In the genomic region with DNA sequence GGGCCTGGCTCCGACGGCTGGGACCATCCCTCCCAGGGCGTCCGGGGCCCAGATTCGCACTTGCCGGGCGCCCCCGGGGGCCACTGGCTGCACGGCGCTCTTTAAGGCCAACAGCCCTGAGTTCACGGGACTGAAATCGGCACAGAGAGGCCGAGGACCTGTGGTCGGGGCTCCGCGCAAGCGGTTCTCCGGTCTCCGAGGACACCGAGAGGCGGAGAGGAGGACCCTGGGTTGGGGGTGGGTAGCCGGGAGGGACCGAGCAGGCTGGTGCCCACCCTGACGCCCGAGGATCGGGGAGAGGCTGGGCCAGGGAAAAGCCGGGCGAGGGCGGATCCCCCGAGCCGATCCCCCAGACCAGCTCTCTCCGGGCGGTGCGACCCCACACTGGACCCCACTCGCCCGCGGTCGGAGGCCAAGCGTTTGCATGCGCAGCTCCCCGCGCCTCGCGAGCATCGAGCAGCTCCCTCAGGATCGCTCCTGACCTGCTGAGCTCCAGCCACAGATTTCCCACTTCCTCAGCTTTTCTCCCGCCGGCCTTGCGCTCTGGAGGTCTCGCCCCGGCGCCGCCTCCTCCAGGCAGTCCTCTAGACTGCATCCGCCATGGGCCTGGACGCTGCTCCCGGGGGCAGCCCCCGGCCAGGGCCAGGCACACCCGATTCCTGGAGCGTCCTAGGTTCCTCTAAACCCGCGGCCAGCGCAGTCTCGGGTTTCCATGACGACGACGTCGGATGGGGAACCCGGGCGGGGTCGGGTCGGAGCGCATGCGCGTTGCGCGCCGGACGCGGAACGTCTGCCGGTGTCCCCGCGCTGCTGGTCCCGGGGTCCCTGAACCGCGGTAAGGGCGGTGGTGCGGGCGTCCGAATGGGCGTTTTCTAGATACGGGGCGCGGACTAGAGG, we compare ENCODE assay signal across 1 cellular context.
A peak's percentile ranks its signal among the peaks of the same experiment; 100 is the strongest.
TF ChIP-seq lines count a peak whose summit lies in the region.

No MANE protein-coding gene starts in this region.

TF ChIP-seq in HEK293, 187 proteins besides CTCF, POLR2A, EP300 and RAD21 (continued from another document and continues in another):
- TF ChIP-seq, protein P1, sequence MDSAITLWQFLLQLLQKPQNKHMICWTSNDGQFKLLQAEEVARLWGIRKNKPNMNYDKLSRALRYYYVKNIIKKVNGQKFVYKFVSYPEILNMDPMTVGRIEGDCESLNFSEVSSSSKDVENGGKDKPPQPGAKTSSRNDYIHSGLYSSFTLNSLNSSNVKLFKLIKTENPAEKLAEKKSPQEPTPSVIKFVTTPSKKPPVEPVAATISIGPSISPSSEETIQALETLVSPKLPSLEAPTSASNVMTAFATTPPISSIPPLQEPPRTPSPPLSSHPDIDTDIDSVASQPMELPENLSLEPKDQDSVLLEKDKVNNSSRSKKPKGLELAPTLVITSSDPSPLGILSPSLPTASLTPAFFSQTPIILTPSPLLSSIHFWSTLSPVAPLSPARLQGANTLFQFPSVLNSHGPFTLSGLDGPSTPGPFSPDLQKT (IDR thresholded peaks at IDR 0.05; ENCODE audit: borderline replicate concordance, low read depth, low read length): no peak
- TF ChIP-seq ZNF501 (tag by site-specific recombination; IDR thresholded peaks at IDR 0.05): peak; percentile 49; the same call in 1 of the 2 replicates
- no peak for TF ChIP-seq KLF10 (tag by site-specific recombination; IDR thresholded peaks at IDR 0.05)
- TF ChIP-seq ZNF571 (tag by site-specific recombination; IDR thresholded peaks at IDR 0.05): no peak
- TF ChIP-seq, protein P2, sequence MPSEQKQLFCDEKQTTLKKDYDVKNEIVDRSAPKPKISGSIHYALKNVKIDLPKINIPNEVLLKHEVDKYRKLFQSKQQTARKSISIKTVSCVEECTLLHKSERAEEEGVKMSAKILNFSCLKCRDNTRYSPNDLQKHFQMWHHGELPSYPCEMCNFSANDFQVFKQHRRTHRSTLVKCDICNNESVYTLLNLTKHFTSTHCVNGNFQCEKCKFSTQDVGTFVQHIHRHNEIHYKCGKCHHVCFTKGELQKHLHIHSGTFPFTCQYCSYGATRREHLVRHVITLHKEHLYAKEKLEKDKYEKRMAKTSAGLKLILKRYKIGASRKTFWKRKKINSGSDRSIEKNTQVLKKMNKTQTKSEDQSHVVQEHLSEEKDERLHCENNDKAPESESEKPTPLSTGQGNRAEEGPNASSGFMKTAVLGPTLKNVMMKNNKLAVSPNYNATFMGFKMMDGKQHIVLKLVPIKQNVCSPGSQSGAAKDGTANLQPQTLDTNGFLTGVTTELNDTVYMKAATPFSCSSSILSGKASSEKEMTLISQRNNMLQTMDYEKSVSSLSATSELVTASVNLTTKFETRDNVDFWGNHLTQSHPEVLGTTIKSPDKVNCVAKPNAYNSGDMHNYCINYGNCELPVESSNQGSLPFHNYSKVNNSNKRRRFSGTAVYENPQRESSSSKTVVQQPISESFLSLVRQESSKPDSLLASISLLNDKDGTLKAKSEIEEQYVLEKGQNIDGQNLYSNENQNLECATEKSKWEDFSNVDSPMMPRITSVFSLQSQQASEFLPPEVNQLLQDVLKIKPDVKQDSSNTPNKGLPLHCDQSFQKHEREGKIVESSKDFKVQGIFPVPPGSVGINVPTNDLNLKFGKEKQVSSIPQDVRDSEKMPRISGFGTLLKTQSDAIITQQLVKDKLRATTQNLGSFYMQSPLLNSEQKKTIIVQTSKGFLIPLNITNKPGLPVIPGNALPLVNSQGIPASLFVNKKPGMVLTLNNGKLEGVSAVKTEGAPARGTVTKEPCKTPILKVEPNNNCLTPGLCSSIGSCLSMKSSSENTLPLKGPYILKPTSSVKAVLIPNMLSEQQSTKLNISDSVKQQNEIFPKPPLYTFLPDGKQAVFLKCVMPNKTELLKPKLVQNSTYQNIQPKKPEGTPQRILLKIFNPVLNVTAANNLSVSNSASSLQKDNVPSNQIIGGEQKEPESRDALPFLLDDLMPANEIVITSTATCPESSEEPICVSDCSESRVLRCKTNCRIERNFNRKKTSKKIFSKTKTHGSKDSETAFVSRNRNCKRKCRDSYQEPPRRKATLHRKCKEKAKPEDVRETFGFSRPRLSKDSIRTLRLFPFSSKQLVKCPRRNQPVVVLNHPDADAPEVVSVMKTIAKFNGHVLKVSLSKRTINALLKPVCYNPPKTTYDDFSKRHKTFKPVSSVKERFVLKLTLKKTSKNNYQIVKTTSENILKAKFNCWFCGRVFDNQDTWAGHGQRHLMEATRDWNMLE (tag by site-specific recombination; conservative IDR thresholded peaks at IDR 0.05; ENCODE audit: low read depth): no peak
- no peak for TF ChIP-seq ZNF658 (tag by site-specific recombination; IDR thresholded peaks at IDR 0.05)
- TF ChIP-seq, protein P3, sequence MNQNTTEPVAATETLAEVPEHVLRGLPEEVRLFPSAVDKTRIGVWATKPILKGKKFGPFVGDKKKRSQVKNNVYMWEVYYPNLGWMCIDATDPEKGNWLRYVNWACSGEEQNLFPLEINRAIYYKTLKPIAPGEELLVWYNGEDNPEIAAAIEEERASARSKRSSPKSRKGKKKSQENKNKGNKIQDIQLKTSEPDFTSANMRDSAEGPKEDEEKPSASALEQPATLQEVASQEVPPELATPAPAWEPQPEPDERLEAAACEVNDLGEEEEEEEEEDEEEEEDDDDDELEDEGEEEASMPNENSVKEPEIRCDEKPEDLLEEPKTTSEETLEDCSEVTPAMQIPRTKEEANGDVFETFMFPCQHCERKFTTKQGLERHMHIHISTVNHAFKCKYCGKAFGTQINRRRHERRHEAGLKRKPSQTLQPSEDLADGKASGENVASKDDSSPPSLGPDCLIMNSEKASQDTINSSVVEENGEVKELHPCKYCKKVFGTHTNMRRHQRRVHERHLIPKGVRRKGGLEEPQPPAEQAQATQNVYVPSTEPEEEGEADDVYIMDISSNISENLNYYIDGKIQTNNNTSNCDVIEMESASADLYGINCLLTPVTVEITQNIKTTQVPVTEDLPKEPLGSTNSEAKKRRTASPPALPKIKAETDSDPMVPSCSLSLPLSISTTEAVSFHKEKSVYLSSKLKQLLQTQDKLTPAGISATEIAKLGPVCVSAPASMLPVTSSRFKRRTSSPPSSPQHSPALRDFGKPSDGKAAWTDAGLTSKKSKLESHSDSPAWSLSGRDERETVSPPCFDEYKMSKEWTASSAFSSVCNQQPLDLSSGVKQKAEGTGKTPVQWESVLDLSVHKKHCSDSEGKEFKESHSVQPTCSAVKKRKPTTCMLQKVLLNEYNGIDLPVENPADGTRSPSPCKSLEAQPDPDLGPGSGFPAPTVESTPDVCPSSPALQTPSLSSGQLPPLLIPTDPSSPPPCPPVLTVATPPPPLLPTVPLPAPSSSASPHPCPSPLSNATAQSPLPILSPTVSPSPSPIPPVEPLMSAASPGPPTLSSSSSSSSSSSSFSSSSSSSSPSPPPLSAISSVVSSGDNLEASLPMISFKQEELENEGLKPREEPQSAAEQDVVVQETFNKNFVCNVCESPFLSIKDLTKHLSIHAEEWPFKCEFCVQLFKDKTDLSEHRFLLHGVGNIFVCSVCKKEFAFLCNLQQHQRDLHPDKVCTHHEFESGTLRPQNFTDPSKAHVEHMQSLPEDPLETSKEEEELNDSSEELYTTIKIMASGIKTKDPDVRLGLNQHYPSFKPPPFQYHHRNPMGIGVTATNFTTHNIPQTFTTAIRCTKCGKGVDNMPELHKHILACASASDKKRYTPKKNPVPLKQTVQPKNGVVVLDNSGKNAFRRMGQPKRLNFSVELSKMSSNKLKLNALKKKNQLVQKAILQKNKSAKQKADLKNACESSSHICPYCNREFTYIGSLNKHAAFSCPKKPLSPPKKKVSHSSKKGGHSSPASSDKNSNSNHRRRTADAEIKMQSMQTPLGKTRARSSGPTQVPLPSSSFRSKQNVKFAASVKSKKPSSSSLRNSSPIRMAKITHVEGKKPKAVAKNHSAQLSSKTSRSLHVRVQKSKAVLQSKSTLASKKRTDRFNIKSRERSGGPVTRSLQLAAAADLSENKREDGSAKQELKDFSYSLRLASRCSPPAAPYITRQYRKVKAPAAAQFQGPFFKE (tag by site-specific recombination; IDR thresholded peaks at IDR 0.05; ENCODE audit: borderline replicate concordance): no peak
- TF ChIP-seq ZBTB44 (tag by site-specific recombination; IDR thresholded peaks at IDR 0.05): no peak
- TF ChIP-seq, protein P4, sequence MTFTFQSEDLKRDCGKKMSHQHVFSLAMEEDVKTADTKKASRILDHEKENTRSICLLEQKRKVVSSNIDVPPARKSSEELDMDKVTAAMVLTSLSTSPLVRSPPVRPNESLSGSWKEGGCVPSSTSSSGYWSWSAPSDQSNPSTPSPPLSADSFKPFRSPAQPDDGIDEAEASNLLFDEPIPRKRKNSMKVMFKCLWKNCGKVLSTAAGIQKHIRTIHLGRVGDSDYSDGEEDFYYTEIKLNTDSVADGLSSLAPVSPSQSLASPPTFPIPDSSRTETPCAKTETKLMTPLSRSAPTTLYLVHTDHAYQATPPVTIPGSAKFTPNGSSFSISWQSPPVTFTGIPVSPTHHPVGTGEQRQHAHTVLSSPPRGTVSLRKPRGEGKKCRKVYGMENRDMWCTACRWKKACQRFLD (tag by site-specific recombination; IDR thresholded peaks at IDR 0.05): no peak
- TF ChIP-seq ZFP41 (tag by site-specific recombination; IDR thresholded peaks at IDR 0.05; ENCODE audit: borderline replicate concordance): no peak
- no peak for TF ChIP-seq ZNF26 (tag by site-specific recombination; IDR thresholded peaks at IDR 0.05)
- TF ChIP-seq GLI4 (tag by site-specific recombination; IDR thresholded peaks at IDR 0.05): no peak
- TF ChIP-seq, protein P5, sequence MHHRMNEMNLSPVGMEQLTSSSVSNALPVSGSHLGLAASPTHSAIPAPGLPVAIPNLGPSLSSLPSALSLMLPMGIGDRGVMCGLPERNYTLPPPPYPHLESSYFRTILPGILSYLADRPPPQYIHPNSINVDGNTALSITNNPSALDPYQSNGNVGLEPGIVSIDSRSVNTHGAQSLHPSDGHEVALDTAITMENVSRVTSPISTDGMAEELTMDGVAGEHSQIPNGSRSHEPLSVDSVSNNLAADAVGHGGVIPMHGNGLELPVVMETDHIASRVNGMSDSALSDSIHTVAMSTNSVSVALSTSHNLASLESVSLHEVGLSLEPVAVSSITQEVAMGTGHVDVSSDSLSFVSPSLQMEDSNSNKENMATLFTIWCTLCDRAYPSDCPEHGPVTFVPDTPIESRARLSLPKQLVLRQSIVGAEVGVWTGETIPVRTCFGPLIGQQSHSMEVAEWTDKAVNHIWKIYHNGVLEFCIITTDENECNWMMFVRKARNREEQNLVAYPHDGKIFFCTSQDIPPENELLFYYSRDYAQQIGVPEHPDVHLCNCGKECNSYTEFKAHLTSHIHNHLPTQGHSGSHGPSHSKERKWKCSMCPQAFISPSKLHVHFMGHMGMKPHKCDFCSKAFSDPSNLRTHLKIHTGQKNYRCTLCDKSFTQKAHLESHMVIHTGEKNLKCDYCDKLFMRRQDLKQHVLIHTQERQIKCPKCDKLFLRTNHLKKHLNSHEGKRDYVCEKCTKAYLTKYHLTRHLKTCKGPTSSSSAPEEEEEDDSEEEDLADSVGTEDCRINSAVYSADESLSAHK (tag by site-specific recombination; IDR thresholded peaks at IDR 0.05): peak; percentile 37; the same call in 1 of the 2 replicates
- TF ChIP-seq ZNF423 (tag by site-specific recombination; IDR thresholded peaks at IDR 0.05): no peak
- no peak for TF ChIP-seq GLI2 (tag by site-specific recombination; IDR thresholded peaks at IDR 0.05; ENCODE audit: borderline replicate concordance, low read depth)
- TF ChIP-seq ZNF214 (tag by site-specific recombination; IDR thresholded peaks at IDR 0.05; ENCODE audit: borderline replicate concordance): no peak
- no peak for TF ChIP-seq ZNF660 (tag by site-specific recombination; IDR thresholded peaks at IDR 0.05)
- no peak for TF ChIP-seq ZFHX2 (tag by site-specific recombination; conservative IDR thresholded peaks at IDR 0.05)
- TF ChIP-seq ZNF292 (tag by site-specific recombination; IDR thresholded peaks at IDR 0.05; ENCODE audit: borderline replicate concordance, low read depth): no peak
- no peak for TF ChIP-seq ZNF121 (tag by site-specific recombination; IDR thresholded peaks at IDR 0.05)
- TF ChIP-seq ATF2 (tag by site-specific recombination; IDR thresholded peaks at IDR 0.05; ENCODE audit: low read depth): no peak
- TF ChIP-seq ZNF521 (tag by site-specific recombination; IDR thresholded peaks at IDR 0.05): no peak
- TF ChIP-seq ZNF335 (tag by site-specific recombination; conservative IDR thresholded peaks at IDR 0.05): peak; percentile 84
- TF ChIP-seq KLF9 (tag by site-specific recombination; IDR thresholded peaks at IDR 0.05; ENCODE audit: low read depth): no peak
- TF ChIP-seq ZNF223 (tag by site-specific recombination; IDR thresholded peaks at IDR 0.05): no peak
- no peak for TF ChIP-seq SCRT2 (tag by site-specific recombination; IDR thresholded peaks at IDR 0.05)
